8 cellular contexts compared by ENCODE assay signal in the genomic region with DNA sequence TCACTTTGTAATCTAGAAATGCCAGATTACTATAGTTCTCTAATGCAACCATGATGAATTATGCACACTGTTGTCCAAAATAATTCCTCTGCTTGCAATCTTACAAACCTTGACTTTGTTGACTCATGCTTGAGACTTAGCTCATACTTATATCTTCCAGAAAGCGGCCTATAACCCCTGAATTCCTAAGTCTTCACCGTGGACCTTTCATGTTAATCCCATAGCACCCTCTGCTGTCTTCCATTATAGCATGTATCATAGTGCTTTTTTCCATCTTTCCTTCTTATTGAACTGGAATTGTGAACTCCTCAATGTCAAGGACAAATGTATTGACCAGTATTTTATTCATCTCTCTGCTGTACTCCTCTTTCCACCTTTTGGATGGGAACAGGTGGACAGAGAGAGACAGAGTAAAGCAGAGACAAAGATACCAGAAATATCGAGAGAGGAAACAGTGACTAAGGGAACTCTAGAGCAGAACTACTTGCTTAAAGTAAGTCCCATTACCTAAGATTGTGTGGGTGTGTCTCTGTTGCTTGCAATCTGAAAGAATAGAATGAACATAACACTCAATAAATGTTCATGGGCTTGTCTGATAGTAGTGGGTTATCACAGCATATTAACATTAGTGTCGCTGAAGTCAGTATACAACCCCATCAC.
DNase-seq lines count a peak whose midpoint lies in the region; ATAC-seq and TF ChIP-seq lines count a peak whose summit lies in the region.

No MANE protein-coding gene starts in this region.

- no peak for TF ChIP-seq EP300 in stomach (IDR thresholded peaks at IDR 0.05)

- peaks cover 24% of the 10 kb centered on the region for H3K9me3 Mint-ChIP-seq in activated T-helper 17 cell treated with anti-CD3 and anti-CD28 coated beads, Interleukin-2, amount 50 U/mL, for 72 hours

- no peak for TF ChIP-seq POLR2A in stomach (IDR thresholded peaks at IDR 0.05)

- H3K36me3 Mint-ChIP-seq in activated T-helper 17 cell treated with anti-CD3 and anti-CD28 coated beads, Interleukin-2, amount 50 U/mL, for 72 hours (ENCODE audit: low read depth): no peaks in the 10 kb centered on the region

- H3K27me3 ChIP-seq in SJCRH30 (no peaks in the 10 kb centered on the region), stomach (no peaks in the 10 kb centered on the region)

- H3K27ac ChIP-seq in SJCRH30 (no peak overlapping the region), stomach (no peak overlapping the region)

- H3K4me1 Mint-ChIP-seq in activated T-helper 17 cell treated with anti-CD3 and anti-CD28 coated beads, Interleukin-2, amount 50 U/mL, for 72 hours: no peaks in the 10 kb centered on the region

- H3K4me3 ChIP-seq in SJCRH30: no peak overlapping the region
- no peak overlapping the region for H3K4me3 ChIP-seq in stomach

- peak in 4 of 7 experiments; percentile 30 to 76 (median 63) for TF ChIP-seq CTCF in stomach (IDR thresholded peaks at IDR 0.05)

- H3K27ac Mint-ChIP-seq in activated T-helper 17 cell treated with anti-CD3 and anti-CD28 coated beads, Interleukin-2, amount 50 U/mL, for 72 hours: no peak overlapping the region

- H3K4me1 ChIP-seq in SJCRH30 (peaks cover 3% of the 10 kb centered on the region), stomach (peaks cover 0 to 35% (median 12%) of the 10 kb centered on the region in 4 donors)

- H3K4me3 Mint-ChIP-seq in activated T-helper 17 cell treated with anti-CD3 and anti-CD28 coated beads, Interleukin-2, amount 50 U/mL, for 72 hours: no peak overlapping the region

- DNase-seq in HPDE6-E6E7 (ENCODE audit: extremely low spot score) (peak; percentile 25), SJCRH30 (peak; percentile 3 to 51), glomerular visceral epithelial cell (ENCODE audit: extremely low spot score) (peak; percentile 60), stomach (no peak), SKM-1 treated with dmso at 0.1 percent for 144 hours (lab: John Stamatoyannopoulos, UW; ENCODE audit: unreplicated experiment) (no peak)
- DNase-seq in stimulated activated CD4-positive, alpha-beta T cell treated with anti-CD3 and anti-CD28 coated beads, Interleukin-2, amount 100 ng/mL, for 24 hours: no peak

- H3K9me3 ChIP-seq in SJCRH30 (replicated peaks): no peaks in the 10 kb centered on the region
- H3K9me3 ChIP-seq in stomach: no peaks in the 10 kb centered on the region

- no peaks in the 10 kb centered on the region for H3K27me3 Mint-ChIP-seq in activated T-helper 17 cell treated with anti-CD3 and anti-CD28 coated beads, Interleukin-2, amount 50 U/mL, for 72 hours

- H3K36me3 ChIP-seq in SJCRH30 (no peaks in the 10 kb centered on the region), stomach (no peaks in the 10 kb centered on the region)

- WGBS in stomach, 5 donors: 32 to 51% (median 49%) methylated on average over 4 of the region's 4 CpGs

- intact Hi-C loops in stomach (cut with DNase I; ENCODE audit: low total_unique reads): loop anchor here (5.0 kb wide), 1 partner anchor 168 kb away; no protein-coding TSS in a partner anchor

- ATAC-seq in activated T-helper 17 cell treated with anti-CD3 and anti-CD28 coated beads, Interleukin-2, amount 50 U/mL, for 72 hours (replicated peaks): no peak
- no peak for ATAC-seq in HG03432 (IDR thresholded peaks at IDR 0.05; ENCODE audit: unreplicated experiment)

Comparison
In these comparisons a context has a peak if more than half of its experiments do, and no peak if none do; other contexts are left out.
1. DNase-seq: peak in HPDE6-E6E7 (single experiment), SJCRH30 (2 of 2) and glomerular visceral epithelial cell (single experiment); none in stomach (single experiment), stimulated activated CD4-positive, alpha-beta T cell treated with anti-CD3 and anti-CD28 coated beads, Interleukin-2, amount 100 ng/mL, for 24 hours (0 of 2) and SKM-1 treated with dmso at 0.1 percent for 144 hours (single experiment).